11 cellular contexts compared by ENCODE assay signal in the genomic region with DNA sequence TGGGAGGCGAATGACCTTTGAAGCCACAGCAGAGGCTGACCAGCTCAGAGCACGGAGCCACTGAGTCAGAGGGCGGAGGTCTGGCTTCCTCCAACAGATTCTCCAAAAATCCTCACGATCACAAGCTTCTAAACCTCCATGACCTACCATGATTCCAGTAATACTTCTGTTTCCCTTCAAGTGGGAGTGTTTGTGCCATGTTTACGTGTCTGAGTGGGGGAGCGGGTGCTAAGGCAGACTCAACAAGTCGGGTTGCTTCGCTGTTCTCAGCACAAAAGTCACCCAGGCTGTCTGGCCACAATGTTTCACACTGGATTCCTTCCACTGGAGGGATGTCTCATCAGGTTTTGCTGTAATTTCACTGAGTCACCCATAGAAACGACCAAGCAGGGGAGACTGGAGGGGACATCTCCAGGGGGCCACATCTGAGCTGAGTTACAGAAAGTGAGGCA.
DNase-seq lines count a peak whose midpoint lies in the region; ATAC-seq and TF ChIP-seq lines count a peak whose summit lies in the region.
"Had no signal": no experiment of that assay in that cellular context is flagged by ENCODE, and none has a peak within 500 bp of the region (broad histone marks: within the 10 kb centered on the region; RNA-seq: fewer than 3 reads in every experiment).

No MANE protein-coding gene starts in this region.

- no peaks in the 10 kb centered on the region for H3K36me3 ChIP-seq in breast epithelium
- peaks cover 0 to 13% of the 10 kb centered on the region in 2 donors for H3K36me3 ChIP-seq in left lung
- no peaks in the 10 kb centered on the region for H3K36me3 ChIP-seq in urinary bladder (ENCODE audit: insufficient read depth)

- intact Hi-C loops in MCF 10A (cut with micrococcal nuclease) = loop anchor here (5.0 kb wide), 3 partner anchors 34 to 199 kb away; a partner anchor contains a TSS
- intact Hi-C loops in breast epithelium (cut with DNase I; ENCODE audit: low total_unique reads) = loop anchor here (5.0 kb wide), 1 partner anchor 254 kb away; no protein-coding TSS in a partner anchor
- intact Hi-C loops in left lung (cut with DNase I) = no loop called here

- H3K9me3 ChIP-seq in breast epithelium (no peaks in the 10 kb centered on the region), left lung (no peaks in the 10 kb centered on the region)

- H3K9me3 Mint-ChIP-seq in MCF 10A (ENCODE audit: unreplicated experiment) = no peaks in the 10 kb centered on the region
- H3K9me3 Mint-ChIP-seq in activated naive CD8-positive, alpha-beta T cell treated with anti-CD3 and anti-CD28 coated beads, Interleukin-2, amount 50 U/mL, for 24 hours = no peaks in the 10 kb centered on the region

- no peaks in the 10 kb centered on the region for H3K27me3 Mint-ChIP-seq in MCF 10A (ENCODE audit: insufficient read depth, unreplicated experiment)
- H3K27me3 Mint-ChIP-seq in activated naive CD8-positive, alpha-beta T cell treated with anti-CD3 and anti-CD28 coated beads, Interleukin-2, amount 50 U/mL, for 24 hours = no peaks in the 10 kb centered on the region

- DNase-seq in MCF 10A (ENCODE audit: unreplicated experiment) (peak; percentile 29), breast epithelium (ENCODE audit: low spot score in 2 of 2) (no peak), left lung (peak in 1 of 2 donors; percentile 72), NCI-H2196 treated with DMSO at 0.1 percent for 48 hours (lab: John Stamatoyannopoulos, UW; ENCODE audit: unreplicated experiment) (no peak), occipital lobe (lab: John Stamatoyannopoulos, UW) (no peak)
- peak; percentile 22 for DNase-seq in activated naive CD8-positive, alpha-beta T cell treated with anti-CD3 and anti-CD28 coated beads, Interleukin-2, amount 50 U/mL, for 24 hours
- DNase-seq: activated CD8-positive, alpha-beta memory T cell treated with anti-CD3 and anti-CD28 coated beads, Interleukin-2, amount 50 U/mL, for 4 hours; Calu3; NCI-H1930 had no signal

- H3K4me1 Mint-ChIP-seq in MCF 10A (ENCODE audit: insufficient read depth, unreplicated experiment) = peaks cover 21% of the 10 kb centered on the region
- H3K4me1 Mint-ChIP-seq in activated naive CD8-positive, alpha-beta T cell treated with anti-CD3 and anti-CD28 coated beads, Interleukin-2, amount 50 U/mL, for 24 hours = peaks cover 76% of the 10 kb centered on the region

- no TSS peak for BruUV-seq in MCF 10A (replicated peaks; lab: Mats Ljungman, UMichigan)

- H3K27ac Mint-ChIP-seq in MCF 10A (ENCODE audit: low read depth, unreplicated experiment) = no peak overlapping the region
- peak overlapping the region; percentile 73 for H3K27ac Mint-ChIP-seq in activated naive CD8-positive, alpha-beta T cell treated with anti-CD3 and anti-CD28 coated beads, Interleukin-2, amount 50 U/mL, for 24 hours

- TF ChIP-seq POLR2A in breast epithelium (IDR thresholded peaks at IDR 0.05) = no peak

- peaks cover 22% of the 10 kb centered on the region for H3K36me3 Mint-ChIP-seq in MCF 10A (ENCODE audit: insufficient read depth, unreplicated experiment)
- H3K36me3 Mint-ChIP-seq in activated naive CD8-positive, alpha-beta T cell treated with anti-CD3 and anti-CD28 coated beads, Interleukin-2, amount 50 U/mL, for 24 hours (ENCODE audit: low read depth) = peaks cover 22% of the 10 kb centered on the region

- H3K4me3 Mint-ChIP-seq in MCF 10A (ENCODE audit: unreplicated experiment) = no peak overlapping the region
- H3K4me3 Mint-ChIP-seq in activated naive CD8-positive, alpha-beta T cell treated with anti-CD3 and anti-CD28 coated beads, Interleukin-2, amount 50 U/mL, for 24 hours = no peak overlapping the region

- TF ChIP-seq CTCF in MCF 10A (IDR thresholded peaks at IDR 0.05; ENCODE audit: unreplicated experiment) (no peak), breast epithelium (IDR thresholded peaks at IDR 0.05) (peak in 1 of 3 donors; percentile 15), left lung (IDR thresholded peaks at IDR 0.05) (peak; percentile 18 to 23)

- peak overlapping the region in 1 of 2 donors; percentile 14 for H3K27ac ChIP-seq in breast epithelium
- H3K27ac ChIP-seq in left lung = peak overlapping the region; percentile 16 to 75
- peak overlapping the region; percentile 51 for H3K27ac ChIP-seq in urinary bladder (ENCODE audit: low read depth)

- peak; percentile 68 for ATAC-seq in activated naive CD8-positive, alpha-beta T cell treated with anti-CD3 and anti-CD28 coated beads, Interleukin-2, amount 50 U/mL, for 24 hours
- ATAC-seq in left lung = peak; percentile 76
- no peak for ATAC-seq in HG03039 (IDR thresholded peaks at IDR 0.05; ENCODE audit: unreplicated experiment)

- H3K4me1 ChIP-seq in breast epithelium = peaks cover 0 to 7% of the 10 kb centered on the region in 2 donors
- peaks cover 9 to 43% of the 10 kb centered on the region in 2 donors for H3K4me1 ChIP-seq in left lung
- no peaks in the 10 kb centered on the region for H3K4me1 ChIP-seq in urinary bladder (ENCODE audit: insufficient read depth)

- H3K27me3 ChIP-seq in breast epithelium (no peaks in the 10 kb centered on the region), left lung (no peaks in the 10 kb centered on the region)

- POLR2A ChIA-PET in MCF 10A (lab: Yijun Ruan, JAX) = interaction anchor here (0.9 kb wide), 1 partner anchor 8 kb away, joined by 4 read pairs; no protein-coding TSS in a partner anchor

- H3K4me3 ChIP-seq in breast epithelium (no peak overlapping the region), left lung (no peak overlapping the region), urinary bladder (ENCODE audit: low read depth, low read length) (no peak overlapping the region)

- CTCF ChIA-PET in MCF 10A (lab: Yijun Ruan, JAX) = interaction anchor here (0.6 kb wide), 2 partner anchors 51 to 52 kb away, joined by 3 to 4 read pairs; no protein-coding TSS in a partner anchor

- WGBS in urinary bladder = 50% methylated on average over 9 of the region's 9 CpGs

Comparison
In these comparisons a context has a peak if more than half of its experiments do, and no peak if none do; other contexts are left out.
1. DNase-seq: peak in MCF 10A (single experiment) and activated naive CD8-positive, alpha-beta T cell treated with anti-CD3 and anti-CD28 coated beads, Interleukin-2, amount 50 U/mL, for 24 hours (single experiment); none in breast epithelium (0 of 2), NCI-H2196 treated with DMSO at 0.1 percent for 48 hours (single experiment) and occipital lobe (single experiment).
2. intact Hi-C loops: an anchor here in MCF 10A (5.0 kb wide) and breast epithelium (5.0 kb wide); none called in left lung.